ENCODE assay signal across 20 cellular contexts in the genomic region with DNA sequence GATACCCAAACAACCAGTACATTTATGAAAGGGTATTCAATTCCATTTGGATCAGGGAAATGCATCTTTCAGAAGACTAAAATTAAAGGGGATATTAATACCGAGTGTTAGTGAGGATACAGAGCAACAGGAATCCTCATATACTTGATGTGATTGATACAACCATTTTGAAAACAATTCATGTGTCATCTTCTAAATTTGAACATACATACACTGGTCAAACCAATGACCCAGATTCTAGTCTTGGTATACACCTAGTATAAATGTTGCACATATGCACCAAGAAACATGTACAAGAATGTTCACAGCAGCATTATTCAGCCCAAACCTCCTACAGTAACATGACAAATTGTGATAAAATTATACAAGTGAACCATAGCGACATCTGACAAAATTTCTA. TPM values are rescaled to one million over a fixed set of nuclear protein-coding genes. Genes with fewer than 3 reads are reported as not detected.
DNase-seq lines count a peak whose midpoint lies in the region; ATAC-seq, FAIRE-seq and TF ChIP-seq lines count a peak whose summit lies in the region.
"Had no signal": no experiment of that assay in that cellular context is flagged by ENCODE, and none has a peak within 500 bp of the region (broad histone marks: within the 10 kb centered on the region; RNA-seq: fewer than 3 reads in every experiment).

No MANE protein-coding gene starts in this region.

- no peak overlapping the region for H3K27ac ChIP-seq in heart right ventricle
- no peak overlapping the region for H3K27ac ChIP-seq in mesenchymal stem cell (ENCODE audit: low read length, poor library complexity, severe bottlenecking)
- H3K27ac ChIP-seq: 22Rv1; BLaER1 treated with 17β-estradiol and CSF1 and Interleukin-3, amounts not matched to agents 10 nM and 100 nM had no signal

- no peak overlapping the region for H2BK15ac ChIP-seq in mesenchymal stem cell (ENCODE audit: low read depth, poor library complexity, severe bottlenecking)

- H3K27me3 Mint-ChIP-seq in activated T-cell treated with anti-CD3 and anti-CD28 coated beads, Interleukin-2, amount 50 U/mL, for 72 hours (ENCODE audit: low read depth): no peaks in the 10 kb centered on the region
- no peaks in the 10 kb centered on the region for H3K27me3 Mint-ChIP-seq in activated T-cell treated with anti-CD3 and anti-CD28 coated beads, Interleukin-2, amount 50 U/mL, for 24 hours
- H3K27me3 Mint-ChIP-seq: CD4-positive, alpha-beta T cell; CD8-positive, alpha-beta memory T cell had no signal

- H3K4me1 ChIP-seq in heart right ventricle (peaks cover 0 to 27% (median 5%) of the 10 kb centered on the region in 9 donors), mesenchymal stem cell (ENCODE audit: control insufficient read depth, insufficient read depth, low read depth, low read length) (no peaks in the 10 kb centered on the region)
- H3K4me1 ChIP-seq: BE2C; BLaER1 treated with 17β-estradiol and CSF1 and Interleukin-3, amounts not matched to agents 10 nM and 100 nM had no signal

- no peak overlapping the region for H3K14ac ChIP-seq in mesenchymal stem cell (ENCODE audit: low read length in 2 of 2)

- no peak overlapping the region for H2BK120ac ChIP-seq in mesenchymal stem cell (ENCODE audit: low read depth, low read length)

- H3K4ac ChIP-seq in mesenchymal stem cell (ENCODE audit: low read depth in 1 of 2, low read length in 2 of 2): no peak overlapping the region

- H2AK5ac ChIP-seq in mesenchymal stem cell (ENCODE audit: low read length, severe bottlenecking): no peak overlapping the region

- peaks cover 2 to 8% of the 10 kb centered on the region in 2 donors for H3K36me3 Mint-ChIP-seq in activated T-cell treated with anti-CD3 and anti-CD28 coated beads, Interleukin-2, amount 50 U/mL, for 72 hours (ENCODE audit: insufficient read depth in 2 of 2)
- peaks cover 46% of the 10 kb centered on the region for H3K36me3 Mint-ChIP-seq in activated T-cell treated with anti-CD3 and anti-CD28 coated beads, Interleukin-2, amount 50 U/mL, for 24 hours (ENCODE audit: low read depth)

- FAIRE-seq in GM12892 (lab: Jason Lieb, UNC): peak; percentile 27
- FAIRE-seq: GM18507 had no signal

- intact Hi-C loops in heart right ventricle (cut with DNase I): loop anchor here in 7 of 10 donors (2.0 to 10.0 kb wide), 5 partner anchors 22 to 378 kb away; no protein-coding TSS in a partner anchor

- no peak overlapping the region for H2AFZ ChIP-seq in mesenchymal stem cell (ENCODE audit: low read depth, low read length)
- H2AFZ ChIP-seq: GM23338 had no signal

- H3K4me2 ChIP-seq in mesenchymal stem cell (ENCODE audit: low read length, poor library complexity, severe bottlenecking): no peak overlapping the region
- H3K4me2 ChIP-seq: BLaER1 treated with 17β-estradiol and CSF1 and Interleukin-3, amounts not matched to agents 10 nM and 100 nM; GM23338 had no signal

- peaks cover 0 to 12% (median 0%) of the 10 kb centered on the region in 11 donors for H3K9me3 ChIP-seq in heart right ventricle
- no peaks in the 10 kb centered on the region for H3K9me3 ChIP-seq in mesenchymal stem cell (ENCODE audit: control insufficient read depth, low read length)
- H3K9me3 ChIP-seq: BE2C, HAP-1 had no signal

- H3K27me3 ChIP-seq in heart right ventricle: no peaks in the 10 kb centered on the region
- H3K27me3 ChIP-seq in mesenchymal stem cell (ENCODE audit: control insufficient read depth in 1 of 2, insufficient read depth in 1 of 2, low read length in 2 of 2): no peaks in the 10 kb centered on the region
- H3K27me3 ChIP-seq: BE2C; BLaER1 treated with 17β-estradiol and CSF1 and Interleukin-3, amounts not matched to agents 10 nM and 100 nM had no signal

- no peak for TF ChIP-seq CTCF in epithelial cell of esophagus (IDR thresholded peaks at IDR 0.05; ENCODE audit: insufficient read depth, low read depth, low read length, missing control alignments)
- no peak for TF ChIP-seq CTCF in heart right ventricle (IDR thresholded peaks at IDR 0.05)

- H3K4me3 ChIP-seq in epithelial cell of esophagus (ENCODE audit: low read length): no peak overlapping the region
- no peak overlapping the region for H3K4me3 ChIP-seq in heart right ventricle
- H3K4me3 ChIP-seq in mesenchymal stem cell (ENCODE audit: insufficient read depth in 1 of 2, low read depth in 1 of 2, low read length in 2 of 2): no peak overlapping the region
- H3K4me3 ChIP-seq: BLaER1 treated with 17β-estradiol and CSF1 and Interleukin-3, amounts not matched to agents 10 nM and 100 nM; GM23338; HAP-1 had no signal

- H3K9ac ChIP-seq in mesenchymal stem cell (ENCODE audit: low read length): no peak overlapping the region
- H3K9ac ChIP-seq: BLaER1 treated with 17β-estradiol and CSF1 and Interleukin-3, amounts not matched to agents 10 nM and 100 nM had no signal

- H3K18ac ChIP-seq in mesenchymal stem cell (ENCODE audit: low read depth in 1 of 2, low read length in 2 of 2): no peak overlapping the region

- peaks cover 7% of the 10 kb centered on the region for H3K79me1 ChIP-seq in mesenchymal stem cell (replicated peaks; ENCODE audit: low read length, poor library complexity, severe bottlenecking)

- H4K8ac ChIP-seq in mesenchymal stem cell (ENCODE audit: low read length): no peak overlapping the region

- no peak overlapping the region for H2BK12ac ChIP-seq in mesenchymal stem cell (ENCODE audit: low read length in 2 of 2)

- no peaks in the 10 kb centered on the region for H3K9me3 Mint-ChIP-seq in activated T-cell treated with anti-CD3 and anti-CD28 coated beads, Interleukin-2, amount 50 U/mL, for 72 hours
- H3K9me3 Mint-ChIP-seq in activated T-cell treated with anti-CD3 and anti-CD28 coated beads, Interleukin-2, amount 50 U/mL, for 24 hours: peaks cover 1% of the 10 kb centered on the region
- H3K9me3 Mint-ChIP-seq: CD14-positive monocyte; CD8-positive, alpha-beta memory T cell; GM23338; HFFc6 had no signal

- 89 to 97% methylated on average over 2 of the region's 2 CpGs for whole genome bisulfite sequencing in heart right ventricle, 2 donors
- no CpG with 5 or more reads among the region's 2 CpGs for WGBS in mesenchymal stem cell

- H3K23ac ChIP-seq in mesenchymal stem cell (ENCODE audit: low read length in 2 of 2): no peak overlapping the region

- no peak overlapping the region for H4K91ac ChIP-seq in mesenchymal stem cell (ENCODE audit: low read length)

- no peak for ATAC-seq in activated T-cell treated with anti-CD3 and anti-CD28 coated beads, Interleukin-2, amount 50 U/mL, for 72 hours (replicated peaks in 1 of 2)
- ATAC-seq in HG03342 (IDR thresholded peaks at IDR 0.05; ENCODE audit: unreplicated experiment) (no peak), heart right ventricle (no peak)
- ATAC-seq: GM23338 had no signal

- H3K4me3 Mint-ChIP-seq in activated T-cell treated with anti-CD3 and anti-CD28 coated beads, Interleukin-2, amount 50 U/mL, for 72 hours: no peak overlapping the region
- H3K4me3 Mint-ChIP-seq in activated T-cell treated with anti-CD3 and anti-CD28 coated beads, Interleukin-2, amount 50 U/mL, for 24 hours: no peak overlapping the region
- H3K4me3 Mint-ChIP-seq: CD14-positive monocyte; CD4-positive, alpha-beta T cell; GM23338; HFFc6 had no signal

- no peak overlapping the region for H2BK5ac ChIP-seq in mesenchymal stem cell (ENCODE audit: low read depth, low read length, poor library complexity, severe bottlenecking)

- peaks cover 22% of the 10 kb centered on the region for H3K4me1 Mint-ChIP-seq in activated T-cell treated with anti-CD3 and anti-CD28 coated beads, Interleukin-2, amount 50 U/mL, for 72 hours (ENCODE audit: low read depth)
- H3K4me1 Mint-ChIP-seq in activated T-cell treated with anti-CD3 and anti-CD28 coated beads, Interleukin-2, amount 50 U/mL, for 24 hours (ENCODE audit: low read depth): peaks cover 53% of the 10 kb centered on the region

- H3K36me3 ChIP-seq in heart right ventricle (no peaks in the 10 kb centered on the region), mesenchymal stem cell (ENCODE audit: control insufficient read depth in 1 of 2, insufficient read depth in 2 of 2, low read depth in 1 of 2, low read length in 2 of 2) (peaks cover 0 to 10% of the 10 kb centered on the region in 2 experiments)
- H3K36me3 ChIP-seq: BE2C, HAP-1 had no signal

- peak overlapping the region; percentile 40 for H3K27ac Mint-ChIP-seq in activated T-cell treated with anti-CD3 and anti-CD28 coated beads, Interleukin-2, amount 50 U/mL, for 72 hours
- no peak overlapping the region for H3K27ac Mint-ChIP-seq in activated T-cell treated with anti-CD3 and anti-CD28 coated beads, Interleukin-2, amount 50 U/mL, for 24 hours
- H3K27ac Mint-ChIP-seq: CD14-positive monocyte; CD4-positive, alpha-beta T cell; GM23338; HFFc6 had no signal

- TF ChIP-seq POLR2A in GM12892 (IDR thresholded peaks at IDR 0.05; ENCODE audit: low read depth, low read length): no peak

- no peak for DNase-seq in activated T-cell treated with anti-CD3 and anti-CD28 coated beads, Interleukin-2, amount 50 U/mL, for 72 hours
- DNase-seq in activated T-cell treated with anti-CD3 and anti-CD28 coated beads, Interleukin-2, amount 50 U/mL, for 24 hours: no peak
- DNase-seq in GM12892 (ENCODE audit: insufficient read length) (no peak), epithelial cell of esophagus (ENCODE audit: low read depth) (peak; percentile 27), heart right ventricle (no peak), mesenchymal stem cell (no peak)
- DNase-seq: ACHN; AML-193; BE2C; CD4-positive, alpha-beta T cell; CD8-positive, alpha-beta memory T cell; DND-41; HFFc6 had no signal

RNA-seq across cellular contexts. Expression of gene ZNF644, which starts 58.6 kb away (rescaled TPM):
- total RNA-seq in activated T-cell treated with anti-CD3 and anti-CD28 coated beads, Interleukin-2, amount 50 U/mL, for 72 hours: 10 to 100 TPM; 54.7 to 68.6 TPM
- polyA plus RNA-seq in GM12892 (2012; ENCODE audit: missing spikeins): 19.8 TPM
- total RNA-seq in heart right ventricle: 10 to 100 TPM; 28.9 to 48.0 (median 34.0) TPM
- 10 to 100 TPM; 10.7 to 26.4 TPM for polyA plus RNA-seq in heart right ventricle
- 22.6 TPM for polyA plus RNA-seq in mesenchymal stem cell (2013, experiment 1 of 2)
- 22.1 TPM for polyA plus RNA-seq in mesenchymal stem cell (2013, experiment 2 of 2)
